ENCODE assay signal across 1 cellular context in the genomic region with DNA sequence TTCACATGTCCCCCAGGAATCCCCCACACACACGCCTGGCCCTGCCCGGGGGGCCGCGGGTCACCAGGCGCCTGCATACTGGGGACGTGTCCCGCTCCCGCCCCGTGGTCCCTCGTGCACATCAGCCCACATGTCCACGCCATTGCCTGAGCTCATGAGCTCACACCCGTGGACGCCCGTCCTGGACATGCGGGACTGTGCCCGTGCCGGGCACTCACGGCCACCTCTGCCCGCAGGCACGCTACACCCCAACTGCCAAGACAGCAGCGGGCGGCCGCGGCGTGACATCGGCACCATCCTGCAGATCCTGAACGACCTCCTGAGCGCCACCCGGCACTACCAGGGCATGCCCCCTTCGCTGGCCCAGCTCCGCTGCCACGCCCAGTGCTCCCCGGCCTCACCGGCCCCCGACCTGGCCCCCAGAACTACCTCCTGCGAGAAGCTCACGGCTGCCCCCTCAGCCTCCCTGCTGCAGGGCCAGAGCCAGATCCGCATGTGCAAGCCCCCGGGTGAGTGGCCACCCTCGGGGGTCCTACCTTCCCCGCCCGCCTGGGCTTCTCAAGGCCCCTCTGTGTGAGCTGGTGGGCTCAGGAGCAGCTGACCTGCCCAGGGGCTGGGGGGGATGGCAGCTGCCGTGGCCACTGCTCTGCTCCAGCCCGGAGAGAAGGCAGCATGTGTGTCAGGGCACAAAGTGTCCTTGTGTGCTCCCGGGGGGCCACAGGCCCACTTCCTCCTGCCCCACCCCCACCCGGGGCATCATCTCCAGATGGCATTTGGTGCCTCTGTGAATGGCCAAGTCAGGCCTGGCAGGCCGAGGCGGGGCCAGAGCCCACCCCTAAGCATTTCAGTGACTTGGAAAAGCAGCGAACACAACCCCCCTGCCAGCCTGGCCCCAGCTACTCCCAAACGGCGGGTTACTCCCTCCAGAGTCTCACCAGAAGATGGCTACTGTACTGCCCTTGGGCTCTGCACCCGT.
TF ChIP-seq lines count a peak whose summit lies in the region.

No MANE protein-coding gene starts in this region.

TF ChIP-seq in GM12878, 131 proteins besides CTCF, POLR2A, EP300 and RAD21:
- TF ChIP-seq NR2C1 (IDR thresholded peaks at IDR 0.05), result no peak
- TF ChIP-seq YBX1 (IDR thresholded peaks at IDR 0.05), result no peak
- TF ChIP-seq POLR2AphosphoS2 (IDR thresholded peaks at IDR 0.05; ENCODE audit: low read depth, low read length), result peak; percentile 35; the same call in 1 of the 2 replicates
